In genomic region chr12:127079636-127080035, GRCh38 we compare ENCODE assay signal across 8 cellular contexts.
"Had no signal": no experiment of that assay in that cellular context is flagged by ENCODE, and none has a peak within 500 bp of the region (broad histone marks: within the 10 kb centered on the region; RNA-seq: fewer than 3 reads in every experiment).

No MANE protein-coding gene starts in this region.

- H3K4me3 ChIP-seq: GM23248 had no signal

- DNase-seq: GOT3, H7, HCEC 1CT, KG1 had no signal

- H3K9ac ChIP-seq: GM23248 had no signal

- H3K27me3 Mint-ChIP-seq: IgD-negative memory B cell had no signal

- H3K27ac Mint-ChIP-seq: IgD-negative memory B cell had no signal

- H3K27ac ChIP-seq: HL-60 had no signal

- H3K4me3 Mint-ChIP-seq: IgD-negative memory B cell had no signal

- FAIRE-seq: HTR-8/SVneo had no signal

- H3K36me3 Mint-ChIP-seq: IgD-negative memory B cell had no signal
